In genomic region chr16:30010817-30011504, GRCh38 we compare ENCODE assay signal across 9 cellular contexts. TPM values are rescaled to one million over a fixed set of nuclear protein-coding genes. Genes with fewer than 3 reads are reported as not detected.
A peak's percentile ranks its signal among the peaks of the same experiment; 100 is the strongest.
DNase-seq lines count a peak whose midpoint lies in the region; ATAC-seq and TF ChIP-seq lines count a peak whose summit lies in the region.
"Had no signal": no experiment of that assay in that cellular context is flagged by ENCODE, and none has a peak within 500 bp of the region (broad histone marks: within the 10 kb centered on the region; RNA-seq: fewer than 3 reads in every experiment).

DOC2A (minus strand) TSS chr16:30011027; CDS start chr16:30010222, 805 bp downstream.

- H3K4me3 ChIP-seq in astrocyte of the cerebellum (ENCODE audit: low read depth, low read length), result peak within 1 kb of the TSS; percentile 36
- peak within 1 kb of the TSS; percentile 15 to 28 for H3K4me3 ChIP-seq in left lung
- H3K4me3 ChIP-seq in transverse colon, result peak within 1 kb of the TSS in 3 of 4 donors; percentile 9 to 48 (median 34)

- in situ Hi-C loops in astrocyte of the cerebellum (cut with HindIII; ENCODE audit: low sequenced_read_pairs), result no loop called here
- in situ Hi-C loops in transverse colon (cut with MboI; ENCODE audit: low pct_ligation_motif_present in 1 of 4, low pct_unique_long_range_greater_than_20kb in 1 of 4, low sequenced_read_pairs in 3 of 4), result loop anchor here in 2 of 4 donors (25.0 kb wide), 2 partner anchors 149 to 324 kb away; partner anchors contain the start of genes CDIPT (in 2 of the 2) and QPRT (in 1 of the 2)

- H3K36me3 ChIP-seq in left lung (no peaks in the 10 kb centered on the region), transverse colon (no peaks in the 10 kb centered on the region)

- ATAC-seq in left lung (peak; percentile 51), GM21576 (IDR thresholded peaks at IDR 0.05; ENCODE audit: unreplicated experiment) (no peak)

- peaks cover 29 to 64% of the 10 kb centered on the region in 2 donors for H3K27me3 ChIP-seq in left lung
- peaks cover 42% of the 10 kb centered on the region for H3K27me3 ChIP-seq in transverse colon

- H3K4me1 ChIP-seq in left lung, result peaks cover 12 to 16% of the 10 kb centered on the region in 2 donors
- peaks cover 8 to 22% (median 15%) of the 10 kb centered on the region in 4 donors for H3K4me1 ChIP-seq in transverse colon

- no peaks in the 10 kb centered on the region for H3K9me3 ChIP-seq in left lung
- H3K9me3 ChIP-seq in transverse colon, result no peaks in the 10 kb centered on the region

- intact Hi-C loops in left lung (cut with DNase I) (no loop called here), transverse colon (cut with DNase I; ENCODE audit: low total_unique reads) (no loop called here)

- no peak for TF ChIP-seq POLR2A in transverse colon (IDR thresholded peaks at IDR 0.05)

- H3K27ac ChIP-seq in left lung (no peak within 1 kb of the TSS), transverse colon (no peak within 1 kb of the TSS)
- H3K27ac ChIP-seq: 22Rv1 had no signal

- 2% methylated on average over 52 of the region's 84 CpGs; no CpG with 5 or more reads in 1 of the 2 donors for WGBS in transverse colon (ENCODE audit: low coverage in 1 of 2), 2 donors

- TF ChIP-seq EP300 in transverse colon (IDR thresholded peaks at IDR 0.05; ENCODE audit: low read depth), result no peak

- TF ChIP-seq CTCF in astrocyte of the cerebellum (IDR thresholded peaks at IDR 0.05; ENCODE audit: low read depth, low read length, missing control alignments) (no peak), left lung (IDR thresholded peaks at IDR 0.05) (no peak), transverse colon (IDR thresholded peaks at IDR 0.05) (no peak)

- peak; percentile 79 for DNase-seq in DMS 273 (lab: John Stamatoyannopoulos, UW; ENCODE audit: unreplicated experiment)
- no peak for DNase-seq in DMS 273 treated with DMSO at 0.1 percent for 48 hours (lab: John Stamatoyannopoulos, UW)
- peak; percentile 75 for DNase-seq in NCI-H510A (lab: John Stamatoyannopoulos, UW)
- no peak for DNase-seq in astrocyte of the cerebellum (ENCODE audit: low read depth)
- peak in 1 of 2 donors; percentile 74 for DNase-seq in left lung
- no peak for DNase-seq in transverse colon
- no peak for DNase-seq in KG1 (lab: John Stamatoyannopoulos, UW)

RNA-seq across cellular contexts. Expression of gene DOC2A, which starts in this region (rescaled TPM):
- total RNA-seq in left lung (1 to 10 TPM; 2.5 to 2.7 TPM), transverse colon (10 to 100 TPM in 1 of 4 donors, 1 to 10 TPM in 3; 7.2 to 28.8 (median 9.7) TPM)

Comparison
In these comparisons a context has a peak if more than half of its experiments do, and no peak if none do; other contexts are left out.
1. DNase-seq: peak in DMS 273 (single experiment) and NCI-H510A (single experiment); none in DMS 273 treated with DMSO at 0.1 percent for 48 hours (single experiment), astrocyte of the cerebellum (single experiment), transverse colon (single experiment) and KG1 (single experiment).
2. Peak in every context shown above with its lines, with median percentiles within 50 percentile points of each other: H3K4me3 ChIP-seq.